ENCODE assay signal across 8 cellular contexts in the genomic region with DNA sequence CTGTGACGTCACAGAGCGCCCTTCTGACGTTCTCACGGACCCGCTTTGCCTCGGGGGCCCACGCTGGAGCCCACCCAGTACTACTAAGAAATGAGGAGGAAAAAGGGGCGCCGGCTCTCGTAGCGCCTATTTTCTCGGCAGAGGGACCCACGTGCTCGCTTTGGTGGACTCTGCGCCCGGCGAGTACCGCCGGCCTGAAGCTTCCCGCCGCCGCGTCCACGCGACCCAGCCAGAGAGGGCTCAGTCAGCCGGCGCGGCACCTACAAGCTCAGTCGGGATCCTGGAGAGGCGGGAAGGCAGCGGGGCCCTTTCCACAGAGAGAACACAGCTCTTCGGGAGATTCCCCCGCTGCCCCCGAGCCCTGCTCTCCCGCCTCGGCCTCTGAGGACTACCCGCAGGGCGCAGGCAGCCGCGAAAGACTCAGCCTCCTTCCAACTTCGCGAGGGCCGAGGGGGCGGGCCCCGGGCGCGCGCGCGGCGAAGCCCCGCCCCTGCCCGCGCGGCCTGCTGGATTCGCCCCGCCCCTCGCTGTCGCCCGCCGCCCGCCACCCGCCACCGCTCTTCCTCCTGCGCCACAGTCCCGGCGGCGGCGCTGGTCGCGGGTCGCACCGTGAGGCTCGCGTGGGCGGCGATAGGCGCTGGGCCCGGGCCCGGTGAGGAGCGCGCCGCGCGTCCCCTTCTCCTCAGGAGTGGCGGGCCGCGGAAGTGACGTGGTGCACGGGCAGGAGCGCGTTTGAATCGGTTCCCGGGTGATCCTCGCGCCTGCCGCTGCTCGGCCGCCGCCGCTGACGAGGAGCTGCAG. TPM values are rescaled to one million over a fixed set of nuclear protein-coding genes. Genes with fewer than 3 reads are reported as not detected.
DNase-seq lines count a peak whose midpoint lies in the region; ATAC-seq and TF ChIP-seq lines count a peak whose summit lies in the region.

A gene (plus strand): TSS at position 574 of the 801 bp plus-strand sequence. CDS start 350 bp downstream, outside the sequence.

- TF ChIP-seq CTCF in chondrocyte (IDR thresholded peaks at IDR 0.05), result no peak

- DNase-seq in Ammon's horn (ENCODE audit: low spot score) (peak; percentile 91), NCI-H460 (ENCODE audit: extremely low read depth, low read depth) (peak; percentile 70), chondrocyte (ENCODE audit: low spot score) (peak; percentile 96), kidney glomerular epithelial cell (lab: John Stamatoyannopoulos, UW) (peak; percentile 82)
- DNase-seq in activated CD4-positive, alpha-beta T cell treated with anti-CD3 and anti-CD28 coated beads for 36 hours, result peak; percentile 97
- DNase-seq in stimulated activated CD4-positive, alpha-beta T cell treated with anti-CD3 and anti-CD28 coated beads, Interleukin-1b, Interleukin-23, amount 100 ng/mL, for 1 hour (ENCODE audit: low read depth in 2 of 2), result peak; percentile 63 to 85

- H3K27ac Mint-ChIP-seq in activated CD4-positive, alpha-beta T cell treated with anti-CD3 and anti-CD28 coated beads for 36 hours, result peak within 1 kb of the TSS; percentile 96
- H3K27ac Mint-ChIP-seq in chondrocyte (ENCODE audit: unreplicated experiment), result peak within 1 kb of the TSS; percentile 93

- H3K4me3 Mint-ChIP-seq in activated CD4-positive, alpha-beta T cell treated with anti-CD3 and anti-CD28 coated beads for 36 hours, result peak within 1 kb of the TSS; percentile 95
- peak within 1 kb of the TSS; percentile 93 for H3K4me3 Mint-ChIP-seq in chondrocyte (ENCODE audit: unreplicated experiment)

- no peaks in the 10 kb centered on the region for H3K9me3 Mint-ChIP-seq in activated CD4-positive, alpha-beta T cell treated with anti-CD3 and anti-CD28 coated beads for 36 hours (ENCODE audit: low read depth)
- no peaks in the 10 kb centered on the region for H3K9me3 Mint-ChIP-seq in chondrocyte (ENCODE audit: low read depth)

- peaks cover 23% of the 10 kb centered on the region for H3K36me3 Mint-ChIP-seq in activated CD4-positive, alpha-beta T cell treated with anti-CD3 and anti-CD28 coated beads for 36 hours (ENCODE audit: low read depth)
- no peaks in the 10 kb centered on the region for H3K36me3 Mint-ChIP-seq in chondrocyte (ENCODE audit: low read depth)

- H3K27me3 Mint-ChIP-seq in activated CD4-positive, alpha-beta T cell treated with anti-CD3 and anti-CD28 coated beads for 36 hours, result no peaks in the 10 kb centered on the region
- H3K27me3 Mint-ChIP-seq in chondrocyte (ENCODE audit: low read depth), result peaks cover 3% of the 10 kb centered on the region

- intact Hi-C loops in activated CD4-positive, alpha-beta T cell treated with anti-CD3 and anti-CD28 coated beads for 36 hours (cut with DNase I, micrococcal nuclease), result loop anchor here (1.0 to 5.0 kb wide), 21 partner anchors 11 to 1943 kb away; a partner anchor contains a TSS

- peak; percentile 49 for ATAC-seq in GM19043 (IDR thresholded peaks at IDR 0.05; ENCODE audit: low read depth, unreplicated experiment)
- ATAC-seq in HG03342 (IDR thresholded peaks at IDR 0.05; ENCODE audit: unreplicated experiment), result peak; percentile 67
- ATAC-seq in activated CD4-positive, alpha-beta T cell treated with anti-CD3 and anti-CD28 coated beads for 36 hours, result peak; percentile 78

- CTCF ChIA-PET in activated CD4-positive, alpha-beta T cell treated with anti-CD3 and anti-CD28 coated beads for 36 hours (lab: Charles Lee), result interaction anchor here (0.5 to 1.6 kb wide), 5 partner anchors 9 to 793 kb away, joined by 3 to 5 read pairs (median 3); a partner anchor contains a TSS

- peaks cover 31% of the 10 kb centered on the region for H3K4me1 Mint-ChIP-seq in activated CD4-positive, alpha-beta T cell treated with anti-CD3 and anti-CD28 coated beads for 36 hours
- H3K4me1 Mint-ChIP-seq in chondrocyte (ENCODE audit: low read depth), result peaks cover 29% of the 10 kb centered on the region

- POLR2A ChIA-PET in activated CD4-positive, alpha-beta T cell treated with anti-CD3 and anti-CD28 coated beads for 36 hours (lab: Charles Lee), result interaction anchor here (0.6 to 1.7 kb wide), 5 partner anchors 14 to 409 kb away, joined by 3 to 8 read pairs (median 5); a partner anchor contains a TSS

RNA-seq across cellular contexts. Expression of the gene that starts here (rescaled TPM):
- total RNA-seq in NCI-H460 (2014; rRNA removed; shearing (Covaris generic)), result 45.5 and 46.3 TPM in 2 replicates
- polyA plus RNA-seq in NCI-H460 (2014; cell fraction: nucleus; rRNA removed), result 30.0 and 46.3 TPM in 2 replicates
- total RNA-seq in activated CD4-positive, alpha-beta T cell treated with anti-CD3 and anti-CD28 coated beads for 36 hours, result 100 to 1,000 TPM in 1 of 2 experiments, 10 to 100 TPM in 1; 89.5 to 121 TPM
- 27.3 to 39.8 TPM (median 31.5 TPM) in 3 replicates for total RNA-seq in chondrocyte

Comparison
In these comparisons a context has a peak if more than half of its experiments do, and no peak if none do; other contexts are left out.
1. Peak in every context shown above with its lines: DNase-seq and ATAC-seq.